ENCODE assay signal across 20 cellular contexts in the genomic region with DNA sequence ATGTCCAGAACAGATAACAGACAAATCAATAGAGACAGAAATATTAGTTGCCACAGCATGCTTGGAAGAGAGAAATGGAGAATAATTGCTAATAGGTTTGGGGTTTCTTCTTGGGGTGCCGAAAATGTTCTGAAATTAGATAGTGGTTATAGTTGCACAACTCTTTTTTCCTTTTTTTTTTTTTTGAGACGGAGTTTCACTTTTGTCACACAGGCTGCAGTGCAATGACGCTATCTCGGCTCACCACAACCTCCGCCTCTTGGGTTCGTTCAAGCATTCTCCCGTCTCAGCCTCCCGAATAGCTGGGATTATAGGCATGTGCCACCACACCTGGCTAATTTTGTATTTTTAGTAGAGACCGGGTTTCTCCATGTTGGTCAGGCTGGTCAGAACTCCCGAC.
A peak's percentile ranks its signal among the peaks of the same experiment; 100 is the strongest.
DNase-seq lines count a peak whose midpoint lies in the region; ATAC-seq and TF ChIP-seq lines count a peak whose summit lies in the region.
"Had no signal": no experiment of that assay in that cellular context is flagged by ENCODE, and none has a peak within 500 bp of the region (broad histone marks: within the 10 kb centered on the region; RNA-seq: fewer than 3 reads in every experiment).

No MANE protein-coding gene starts in this region.

- peaks cover 6% of the 10 kb centered on the region for H3K4me1 Mint-ChIP-seq in activated naive CD8-positive, alpha-beta T cell (ENCODE audit: low read depth)
- peaks cover 4% of the 10 kb centered on the region for H3K4me1 Mint-ChIP-seq in activated naive CD8-positive, alpha-beta T cell treated with anti-CD3 and anti-CD28 coated beads, Interleukin-2, amount 50 U/mL, for 24 hours
- H3K4me1 Mint-ChIP-seq in T-helper 2 cell treated with Interferon-gamma antibody and Interleukin-4, amounts not matched to agents 5 μg/mL and 100 μg/mL, for 36 hours (ENCODE audit: low read depth), result peaks cover 7% of the 10 kb centered on the region
- peaks cover 2 to 6% of the 10 kb centered on the region in 2 donors for H3K4me1 Mint-ChIP-seq in stimulated activated naive B cell treated with anti-CD40 and anti-IgM and Interleukin-4, amounts not matched to agents 10 μg/mL and 1 μg/mL and 100 μg/mL, for 72 hours
- H3K4me1 Mint-ChIP-seq: activated B cell treated with CpG ODN at 0.5 μM for 24 hours, brain had no signal

- no peak overlapping the region for H3K27ac ChIP-seq in tibial nerve
- H3K27ac ChIP-seq: colonic mucosa, hepatocyte, RWPE1, uterus had no signal

- no peak for ATAC-seq in activated naive CD8-positive, alpha-beta T cell treated with anti-CD3 and anti-CD28 coated beads, Interleukin-2, amount 50 U/mL, for 24 hours
- ATAC-seq in stimulated activated naive B cell treated with anti-CD40 and anti-IgM and Interleukin-4, amounts not matched to agents 10 μg/mL and 1 μg/mL and 100 μg/mL, for 72 hours (replicated peaks), result peak; percentile 23 to 27
- ATAC-seq in GM19452 (IDR thresholded peaks at IDR 0.05; ENCODE audit: unreplicated experiment), result no peak

- TF ChIP-seq CTCF in tibial nerve (IDR thresholded peaks at IDR 0.05), result no peak

- no peak overlapping the region for H3K4me3 ChIP-seq in tibial nerve
- H3K4me3 ChIP-seq: colonic mucosa, hepatocyte, lung, uterus had no signal

- WGBS in tibial nerve, 2 donors, result 82 to 86% methylated on average over 10 of the region's 10 CpGs

- no peaks in the 10 kb centered on the region for H3K36me3 Mint-ChIP-seq in activated naive CD8-positive, alpha-beta T cell
- no peaks in the 10 kb centered on the region for H3K36me3 Mint-ChIP-seq in activated naive CD8-positive, alpha-beta T cell treated with anti-CD3 and anti-CD28 coated beads, Interleukin-2, amount 50 U/mL, for 24 hours (ENCODE audit: low read depth)
- no peaks in the 10 kb centered on the region for H3K36me3 Mint-ChIP-seq in T-helper 2 cell treated with Interferon-gamma antibody and Interleukin-4, amounts not matched to agents 5 μg/mL and 100 μg/mL, for 36 hours (ENCODE audit: low read depth)
- no peaks in the 10 kb centered on the region for H3K36me3 Mint-ChIP-seq in stimulated activated naive B cell treated with anti-CD40 and anti-IgM and Interleukin-4, amounts not matched to agents 10 μg/mL and 1 μg/mL and 100 μg/mL, for 72 hours

- H3K27me3 ChIP-seq in tibial nerve, result no peaks in the 10 kb centered on the region
- H3K27me3 ChIP-seq: colonic mucosa, hepatocyte, uterus had no signal

- no peaks in the 10 kb centered on the region for H3K4me1 ChIP-seq in tibial nerve
- H3K4me1 ChIP-seq: Caco-2, colonic mucosa, uterus had no signal

- no peak for TF ChIP-seq EP300 in tibial nerve (IDR thresholded peaks at IDR 0.05)

- no peaks in the 10 kb centered on the region for H3K36me3 ChIP-seq in tibial nerve
- H3K36me3 ChIP-seq: colonic mucosa, uterus had no signal

- no peaks in the 10 kb centered on the region for H3K9me3 Mint-ChIP-seq in activated naive CD8-positive, alpha-beta T cell (ENCODE audit: low read depth)
- H3K9me3 Mint-ChIP-seq in activated naive CD8-positive, alpha-beta T cell treated with anti-CD3 and anti-CD28 coated beads, Interleukin-2, amount 50 U/mL, for 24 hours, result no peaks in the 10 kb centered on the region
- no peaks in the 10 kb centered on the region for H3K9me3 Mint-ChIP-seq in T-helper 2 cell treated with Interferon-gamma antibody and Interleukin-4, amounts not matched to agents 5 μg/mL and 100 μg/mL, for 36 hours
- H3K9me3 Mint-ChIP-seq in stimulated activated naive B cell treated with anti-CD40 and anti-IgM and Interleukin-4, amounts not matched to agents 10 μg/mL and 1 μg/mL and 100 μg/mL, for 72 hours, result no peaks in the 10 kb centered on the region
- H3K9me3 Mint-ChIP-seq: activated B cell treated with CpG ODN at 0.5 μM for 24 hours, brain had no signal

- TF ChIP-seq POLR2A in tibial nerve (IDR thresholded peaks at IDR 0.05), result no peak

- H3K9me3 ChIP-seq in tibial nerve, result no peaks in the 10 kb centered on the region
- H3K9me3 ChIP-seq: Caco-2, colonic mucosa, uterus had no signal

- no peak overlapping the region for H3K27ac Mint-ChIP-seq in activated naive CD8-positive, alpha-beta T cell
- no peak overlapping the region for H3K27ac Mint-ChIP-seq in activated naive CD8-positive, alpha-beta T cell treated with anti-CD3 and anti-CD28 coated beads, Interleukin-2, amount 50 U/mL, for 24 hours
- no peak overlapping the region for H3K27ac Mint-ChIP-seq in T-helper 2 cell treated with Interferon-gamma antibody and Interleukin-4, amounts not matched to agents 5 μg/mL and 100 μg/mL, for 36 hours
- H3K27ac Mint-ChIP-seq in stimulated activated naive B cell treated with anti-CD40 and anti-IgM and Interleukin-4, amounts not matched to agents 10 μg/mL and 1 μg/mL and 100 μg/mL, for 72 hours, result no peak overlapping the region
- H3K27ac Mint-ChIP-seq: activated B cell treated with CpG ODN at 0.5 μM for 24 hours, brain had no signal

- H3K27me3 Mint-ChIP-seq in activated naive CD8-positive, alpha-beta T cell, result peaks cover 2% of the 10 kb centered on the region
- H3K27me3 Mint-ChIP-seq in activated naive CD8-positive, alpha-beta T cell treated with anti-CD3 and anti-CD28 coated beads, Interleukin-2, amount 50 U/mL, for 24 hours, result peaks cover 4% of the 10 kb centered on the region
- H3K27me3 Mint-ChIP-seq in T-helper 2 cell treated with Interferon-gamma antibody and Interleukin-4, amounts not matched to agents 5 μg/mL and 100 μg/mL, for 36 hours (ENCODE audit: low read depth), result peaks cover 49% of the 10 kb centered on the region
- H3K27me3 Mint-ChIP-seq in stimulated activated naive B cell treated with anti-CD40 and anti-IgM and Interleukin-4, amounts not matched to agents 10 μg/mL and 1 μg/mL and 100 μg/mL, for 72 hours, result peaks cover 0 to 3% of the 10 kb centered on the region in 2 donors
- H3K27me3 Mint-ChIP-seq: activated B cell treated with CpG ODN at 0.5 μM for 24 hours, brain had no signal

- H3K4me3 Mint-ChIP-seq in activated naive CD8-positive, alpha-beta T cell, result peak overlapping the region; percentile 3
- H3K4me3 Mint-ChIP-seq in activated naive CD8-positive, alpha-beta T cell treated with anti-CD3 and anti-CD28 coated beads, Interleukin-2, amount 50 U/mL, for 24 hours, result no peak overlapping the region
- H3K4me3 Mint-ChIP-seq in T-helper 2 cell treated with Interferon-gamma antibody and Interleukin-4, amounts not matched to agents 5 μg/mL and 100 μg/mL, for 36 hours, result peak overlapping the region; percentile 17
- H3K4me3 Mint-ChIP-seq in stimulated activated naive B cell treated with anti-CD40 and anti-IgM and Interleukin-4, amounts not matched to agents 10 μg/mL and 1 μg/mL and 100 μg/mL, for 72 hours, result no peak overlapping the region
- H3K4me3 Mint-ChIP-seq: activated B cell treated with CpG ODN at 0.5 μM for 24 hours, brain had no signal

- DNase-seq in activated naive CD8-positive, alpha-beta T cell treated with anti-CD3 and anti-CD28 coated beads, Interleukin-2, amount 50 U/mL, for 24 hours, result no peak
- peak; percentile 67 for DNase-seq in MV-4-11 (lab: John Stamatoyannopoulos, UW)
- no peak for DNase-seq in T-helper 2 cell treated with Interferon-gamma antibody and Interleukin-4, amounts not matched to agents 5 μg/mL and 100 μg/mL, for 36 hours (ENCODE audit: low spot score)
- DNase-seq in stimulated activated naive B cell treated with anti-CD40 and anti-IgM and Interleukin-4, amounts not matched to agents 10 μg/mL and 1 μg/mL and 100 μg/mL, for 72 hours, result no peak
- DNase-seq in tibial nerve (ENCODE audit: low spot score in 2 of 2), result no peak
- DNase-seq in dermis blood vessel endothelial cell, result no peak
- DNase-seq: activated B cell treated with CpG ODN at 0.5 μM for 24 hours; activated CD8-positive, alpha-beta memory T cell treated with anti-CD3 and anti-CD28 coated beads, Interleukin-2, amount 50 U/mL, for 48 hours; activated naive CD4-positive, alpha-beta T cell treated with anti-CD3 and anti-CD28 coated beads, Interleukin-2, amount 50 U/mL, for 16 hours; Caco-2; colonic mucosa; islet precursor cell; NCI-H774; uterus had no signal

Comparison
In these comparisons a context has a peak if more than half of its experiments do, and no peak if none do; other contexts are left out.
1. H3K4me3 Mint-ChIP-seq: peak in activated naive CD8-positive, alpha-beta T cell (single experiment) and T-helper 2 cell treated with Interferon-gamma antibody and Interleukin-4, amounts not matched to agents 5 μg/mL and 100 μg/mL, for 36 hours (single experiment); none in activated naive CD8-positive, alpha-beta T cell treated with anti-CD3 and anti-CD28 coated beads, Interleukin-2, amount 50 U/mL, for 24 hours (single experiment) and stimulated activated naive B cell treated with anti-CD40 and anti-IgM and Interleukin-4, amounts not matched to agents 10 μg/mL and 1 μg/mL and 100 μg/mL, for 72 hours (0 of 2).
2. ATAC-seq: peak in stimulated activated naive B cell treated with anti-CD40 and anti-IgM and Interleukin-4, amounts not matched to agents 10 μg/mL and 1 μg/mL and 100 μg/mL, for 72 hours (2 of 2); none in activated naive CD8-positive, alpha-beta T cell treated with anti-CD3 and anti-CD28 coated beads, Interleukin-2, amount 50 U/mL, for 24 hours (single experiment) and GM19452 (single experiment).